Comparison of ENCODE assay signal across 21 cellular contexts in genomic region chr7:67843001-67843400, GRCh38.
"Had no signal": no experiment of that assay in that cellular context is flagged by ENCODE, and none has a peak within 500 bp of the region (broad histone marks: within the 10 kb centered on the region; RNA-seq: fewer than 3 reads in every experiment).

No MANE protein-coding gene starts in this region.

- H3K9me3 ChIP-seq: gastrocnemius medialis, ovary, suprapubic skin, thyroid gland had no signal

- DNase-seq: cortex of kidney; effector CD8-positive, alpha-beta T cell; gastrocnemius medialis; heart right ventricle; mammary epithelial cell; natural killer cell; nucleus accumbens; ovary; right cardiac atrium; small intestine; stimulated activated CD4-positive, alpha-beta T cell treated with anti-CD3 and anti-CD28 coated beads, Interleukin-2, amount 100 ng/mL, for 48 hours; stimulated activated CD8-positive, alpha-beta memory T cell treated with anti-CD3 and anti-CD28 coated beads, Interleukin-4, amount 100 ng/mL, for 48 hours; stimulated activated naive CD8-positive, alpha-beta T cell treated with anti-CD3 and anti-CD28 coated beads, Interleukin-15, Interleukin-2, amounts not matched to agents 100 U/mL and 50 U/mL, for 24 hours; thyroid gland had no signal

- ATAC-seq: esophagus mucosa; gastrocnemius medialis; heart right ventricle; left lobe of liver; natural killer cell; right cardiac atrium; stimulated activated effector memory CD8-positive, alpha-beta T cell treated with anti-CD3 and anti-CD28 coated beads, Interleukin-12 subunit alpha, Interleukin-12 subunit beta, amount 100 ng/mL, for 72 hours; stimulated activated naive CD8-positive, alpha-beta T cell treated with anti-CD3 and anti-CD28 coated beads, Interleukin-15, Interleukin-2, amounts not matched to agents 100 U/mL and 50 U/mL, for 24 hours had no signal

- H3K36me3 ChIP-seq: gastrocnemius medialis, heart right ventricle, ovary, suprapubic skin, thyroid gland had no signal

- H3K27ac ChIP-seq: dorsolateral prefrontal cortex, gastrocnemius medialis, heart right ventricle, ovary, suprapubic skin, thyroid gland had no signal

- H3K4me1 ChIP-seq: gastrocnemius medialis, heart right ventricle, suprapubic skin, thyroid gland had no signal

- H3K27me3 ChIP-seq: gastrocnemius medialis, ovary, thyroid gland had no signal

- H3K4me3 ChIP-seq: dorsolateral prefrontal cortex, gastrocnemius medialis, heart right ventricle, ovary, suprapubic skin, thyroid gland had no signal

- FAIRE-seq: endometrium, small intestine, urothelium cell line had no signal
